Comparison of ENCODE assay signal across 31 cellular contexts in the genomic region with DNA sequence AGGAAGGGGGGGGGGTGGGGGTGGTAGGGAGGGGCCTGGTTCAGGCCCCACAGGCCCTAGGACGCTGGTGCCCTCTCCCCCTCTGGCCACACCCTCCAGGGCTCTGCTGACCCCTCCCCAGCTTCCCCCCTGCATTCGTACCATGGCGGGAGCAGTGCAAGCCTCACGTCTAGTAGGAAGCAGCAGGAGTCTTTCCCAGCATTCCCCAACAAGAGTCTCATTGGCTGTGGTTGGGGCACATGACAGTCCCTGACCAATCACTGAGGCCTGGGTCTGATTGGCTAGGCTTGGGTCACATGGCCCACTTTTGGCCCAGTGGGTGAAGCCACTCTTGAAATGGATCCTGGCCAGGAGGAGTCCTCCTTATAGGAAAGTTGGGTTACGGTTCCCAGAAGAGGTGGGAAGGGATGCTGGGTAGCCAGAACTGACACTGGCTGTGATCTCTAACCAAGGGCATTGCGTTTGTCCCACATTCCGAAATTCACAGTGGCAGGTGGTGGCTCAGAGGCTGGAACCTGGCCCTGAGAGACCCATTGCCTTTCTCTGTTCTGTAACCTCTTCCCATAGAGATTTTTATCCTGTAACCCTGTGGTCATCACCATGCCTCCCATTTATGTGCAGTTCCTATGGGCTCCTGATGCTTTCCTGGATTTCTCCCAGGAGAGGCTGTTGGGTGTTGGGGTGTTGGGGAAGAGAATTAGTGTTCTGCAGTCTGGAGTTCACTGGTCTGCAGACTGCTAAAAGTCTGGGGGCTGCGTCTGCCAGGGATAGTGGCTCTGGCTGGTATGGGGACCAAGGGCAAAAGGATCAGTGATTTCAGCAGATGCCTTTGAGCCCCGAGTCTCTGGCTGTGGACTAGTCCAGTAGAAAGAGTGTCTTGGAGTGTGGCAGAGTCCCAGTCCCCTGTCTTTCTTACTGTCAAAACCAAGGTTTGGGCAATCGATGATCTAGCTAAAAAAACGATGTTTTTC. TPM values are rescaled to one million over a fixed set of nuclear protein-coding genes. Genes with fewer than 3 reads are reported as not detected.
DNase-seq lines count a peak whose midpoint lies in the region; ATAC-seq and TF ChIP-seq lines count a peak whose summit lies in the region.
"Had no signal": no experiment of that assay in that cellular context is flagged by ENCODE, and none has a peak within 500 bp of the region (broad histone marks: within the 10 kb centered on the region; RNA-seq: fewer than 3 reads in every experiment).

No MANE protein-coding gene starts in this region.

- H3K27ac ChIP-seq in coronary artery: no peak overlapping the region
- H3K27ac ChIP-seq: ascending aorta, cardiac muscle cell, gastroesophageal sphincter, HL-60 had no signal

- no peaks in the 10 kb centered on the region for H3K9me3 ChIP-seq in Caco-2
- H3K9me3 ChIP-seq: ascending aorta, gastroesophageal sphincter had no signal

- H3K27me3 Mint-ChIP-seq in Caco-2 (ENCODE audit: insufficient read depth, unreplicated experiment) (peaks cover 2% of the 10 kb centered on the region), osteocyte (ENCODE audit: unreplicated experiment) (peaks cover 16% of the 10 kb centered on the region)

- no peaks in the 10 kb centered on the region for H3K4me1 ChIP-seq in Caco-2
- H3K4me1 ChIP-seq: ascending aorta, gastroesophageal sphincter had no signal

- H3K4me3 ChIP-seq in Caco-2 (ENCODE audit: low read depth, low read length) (no peak overlapping the region), coronary artery (no peak overlapping the region)
- H3K4me3 ChIP-seq: ascending aorta, cardiac muscle cell, gastroesophageal sphincter had no signal

- TF ChIP-seq CTCF in Caco-2 (IDR thresholded peaks at IDR 0.05; ENCODE audit: insufficient read depth in 1 of 2, low read depth in 1 of 2, low read length in 1 of 2, severe bottlenecking in 1 of 2, unreplicated experiment in 1 of 2): no peak
- TF ChIP-seq CTCF in coronary artery (IDR thresholded peaks at IDR 0.05): no peak
- no peak for TF ChIP-seq CTCF in osteocyte (IDR thresholded peaks at IDR 0.05)

- BruUV-seq in Caco-2 (replicated peaks; lab: Mats Ljungman, UMichigan): no TSS peak

- H3K4me3 Mint-ChIP-seq in Caco-2 (ENCODE audit: unreplicated experiment): no peak overlapping the region
- H3K4me3 Mint-ChIP-seq in osteocyte (ENCODE audit: unreplicated experiment): no peak overlapping the region
- H3K4me3 Mint-ChIP-seq: activated CD4-positive, alpha-beta memory T cell treated with anti-CD3 and anti-CD28 coated beads for 36 hours; activated naive CD8-positive, alpha-beta T cell treated with anti-CD3 and anti-CD28 coated beads for 36 hours; immature natural killer cell; naive thymus-derived CD8-positive, alpha-beta T cell; T-cell had no signal

- no peaks in the 10 kb centered on the region for H3K9me3 Mint-ChIP-seq in Caco-2 (ENCODE audit: unreplicated experiment)
- H3K9me3 Mint-ChIP-seq in osteocyte (ENCODE audit: unreplicated experiment): no peaks in the 10 kb centered on the region
- H3K9me3 Mint-ChIP-seq: activated CD4-positive, alpha-beta memory T cell treated with anti-CD3 and anti-CD28 coated beads for 36 hours; naive thymus-derived CD8-positive, alpha-beta T cell; T-cell had no signal

- H3K27ac Mint-ChIP-seq in Caco-2 (ENCODE audit: unreplicated experiment): no peak overlapping the region
- H3K27ac Mint-ChIP-seq in osteocyte (ENCODE audit: unreplicated experiment): no peak overlapping the region
- H3K27ac Mint-ChIP-seq: activated CD4-positive, alpha-beta memory T cell treated with anti-CD3 and anti-CD28 coated beads for 36 hours; activated naive CD8-positive, alpha-beta T cell treated with anti-CD3 and anti-CD28 coated beads for 36 hours; immature natural killer cell; naive thymus-derived CD8-positive, alpha-beta T cell; T-cell had no signal

- H3K27me3 ChIP-seq in Caco-2 (replicated peaks; ENCODE audit: control insufficient read depth, insufficient read depth, low read length): no peaks in the 10 kb centered on the region
- H3K27me3 ChIP-seq: ascending aorta had no signal

- POLR2A ChIA-PET in Caco-2 (lab: Charles Lee): no interaction called here

- no peaks in the 10 kb centered on the region for H3K36me3 Mint-ChIP-seq in Caco-2 (ENCODE audit: insufficient read depth, unreplicated experiment)
- no peaks in the 10 kb centered on the region for H3K36me3 Mint-ChIP-seq in osteocyte (ENCODE audit: unreplicated experiment)
- H3K36me3 Mint-ChIP-seq: activated CD4-positive, alpha-beta memory T cell treated with anti-CD3 and anti-CD28 coated beads for 36 hours; immature natural killer cell; naive thymus-derived CD8-positive, alpha-beta T cell; T-cell had no signal

- DNase-seq in Caco-2 (peak; percentile 48 to 60), NAMALWA (ENCODE audit: low spot score) (peak; percentile 60), coronary artery (ENCODE audit: low spot score) (peak; percentile 58), osteocyte (ENCODE audit: extremely low spot score, unreplicated experiment) (peak; percentile 51), dermis blood vessel endothelial cell (no peak)
- DNase-seq: activated CD4-positive, alpha-beta memory T cell treated with anti-CD3 and anti-CD28 coated beads for 36 hours; activated naive CD8-positive, alpha-beta T cell treated with anti-CD3 and anti-CD28 coated beads for 36 hours; activated T-cell treated with anti-CD3 and anti-CD28 coated beads for 4 hours; C1 segment of cervical spinal cord; DND-41; hypothalamus; immature natural killer cell; left ventricle myocardium superior; midbrain; NCI-H1105; NCI-H1930; NCI-H524 treated with DMSO at 0.1 percent for 48 hours; occipital lobe; SIG-M5; small intestine; T-cell had no signal

- CTCF ChIA-PET in Caco-2 (lab: Charles Lee): no interaction called here

- H3K4me1 Mint-ChIP-seq in Caco-2 (ENCODE audit: low read depth, unreplicated experiment) (peaks cover 6% of the 10 kb centered on the region), osteocyte (ENCODE audit: unreplicated experiment) (no peaks in the 10 kb centered on the region)
- H3K4me1 Mint-ChIP-seq: immature natural killer cell; naive thymus-derived CD8-positive, alpha-beta T cell; T-cell had no signal

- no peaks in the 10 kb centered on the region for H3K36me3 ChIP-seq in Caco-2 (ENCODE audit: control insufficient read depth, insufficient read depth, low read length)
- H3K36me3 ChIP-seq: ascending aorta, cardiac muscle cell, gastroesophageal sphincter had no signal

- ATAC-seq in HG03565 (IDR thresholded peaks at IDR 0.05; ENCODE audit: unreplicated experiment) (no peak), HG03378 (IDR thresholded peaks at IDR 0.05; ENCODE audit: unreplicated experiment) (no peak), GM18870 (IDR thresholded peaks at IDR 0.05; ENCODE audit: unreplicated experiment) (no peak)
- ATAC-seq: activated CD4-positive, CD25-positive, alpha-beta regulatory T cell treated with anti-CD3 and anti-CD28 coated beads, Interleukin-2, amount 50 U/mL, for 24 hours; gastroesophageal sphincter; left ventricle myocardium superior; naive thymus-derived CD8-positive, alpha-beta T cell; T-cell had no signal

- intact Hi-C loops in Caco-2 (cut with micrococcal nuclease; ENCODE audit: unreplicated experiment): no loop called here

RNA-seq across cellular contexts. Expression of gene MYEOV, which starts 58.9 kb away (rescaled TPM):
- 0.52 TPM in 1 of 2 replicates, not detected in the other for total RNA-seq in Caco-2 (2022)
- total RNA-seq in osteocyte: 1.6 and 1.8 TPM in 2 replicates
- 0.05 TPM in 1 of 2 replicates, not detected in the other for total RNA-seq in dermis blood vessel endothelial cell
- total RNA-seq: activated naive CD8-positive, alpha-beta T cell treated with anti-CD3 and anti-CD28 coated beads for 36 hours; ascending aorta; gastroesophageal sphincter; left ventricle myocardium superior; naive thymus-derived CD8-positive, alpha-beta T cell; occipital lobe; urinary bladder had no signal
